15 cellular contexts compared by ENCODE assay signal in genomic region chr4:80407246-80407645, GRCh38.
DNase-seq lines count a peak whose midpoint lies in the region; ATAC-seq, FAIRE-seq and TF ChIP-seq lines count a peak whose summit lies in the region.
"Had no signal": no experiment of that assay in that cellular context is flagged by ENCODE, and none has a peak within 500 bp of the region (broad histone marks: within the 10 kb centered on the region; RNA-seq: fewer than 3 reads in every experiment).

No MANE protein-coding gene starts in this region.

- POLR2A ChIA-PET in MCF 10A (lab: Yijun Ruan, JAX), result no interaction called here

- no peak overlapping the region for H3K9ac ChIP-seq in mammary epithelial cell (ENCODE audit: insufficient read depth, low read length)

- ATAC-seq in right cardiac atrium, result peak; percentile 86 to 97
- ATAC-seq in upper lobe of right lung, result peak; percentile 30
- ATAC-seq in stimulated activated naive B cell treated with anti-CD40 and anti-IgM and Interleukin-4, amounts not matched to agents 10 μg/mL and 1 μg/mL and 100 μg/mL, for 72 hours (replicated peaks), result no peak
- ATAC-seq: lower lobe of right lung had no signal

- TF ChIP-seq CTCF in MCF 10A (IDR thresholded peaks at IDR 0.05; ENCODE audit: unreplicated experiment) (no peak), mammary epithelial cell (conservative IDR thresholded peaks at IDR 0.05 in 1 of 2, IDR thresholded peaks at IDR 0.05 in 1 of 2; ENCODE audit: extremely low read depth in 1 of 2, insufficient read depth in 1 of 2, low read depth in 1 of 2, low read length in 2 of 2) (no peak), upper lobe of right lung (IDR thresholded peaks at IDR 0.05) (no peak)

- FAIRE-seq in HTR-8/SVneo (lab: Jason Lieb, UNC), result no peak
- FAIRE-seq: D721Med had no signal

- no peaks in the 10 kb centered on the region for H3K36me3 ChIP-seq in mammary epithelial cell (ENCODE audit: insufficient read depth, low read length)
- no peaks in the 10 kb centered on the region for H3K36me3 ChIP-seq in upper lobe of right lung
- H3K36me3 ChIP-seq: lower lobe of right lung, spleen had no signal

- H3K4me1 ChIP-seq in mammary epithelial cell (ENCODE audit: insufficient read depth, low read length) (no peaks in the 10 kb centered on the region), right cardiac atrium (ENCODE audit: control insufficient read depth, insufficient read depth, low read length) (no peaks in the 10 kb centered on the region), upper lobe of right lung (no peaks in the 10 kb centered on the region)
- H3K4me1 ChIP-seq: lower lobe of right lung, spleen had no signal

- in situ Hi-C loops in mammary epithelial cell (cut with MboI; ENCODE audit: low sequenced_read_pairs in 2 of 2), result no loop called here

- intact Hi-C loops in MCF 10A (cut with micrococcal nuclease), result no loop called here
- intact Hi-C loops in mammary epithelial cell (cut with micrococcal nuclease), result no loop called here
- intact Hi-C loops in right cardiac atrium (cut with DNase I), result no loop called here
- intact Hi-C loops in upper lobe of right lung (cut with DNase I), result no loop called here

- no peaks in the 10 kb centered on the region for H3K9me3 Mint-ChIP-seq in MCF 10A (ENCODE audit: unreplicated experiment)
- H3K9me3 Mint-ChIP-seq in stimulated activated naive B cell treated with anti-CD40 and anti-IgM and Interleukin-4, amounts not matched to agents 10 μg/mL and 1 μg/mL and 100 μg/mL, for 72 hours, result no peaks in the 10 kb centered on the region
- H3K9me3 Mint-ChIP-seq: activated CD4-positive, alpha-beta memory T cell treated with anti-CD3 and anti-CD28 coated beads for 36 hours had no signal

- H2AFZ ChIP-seq in mammary epithelial cell (ENCODE audit: low read depth, low read length), result no peak overlapping the region

- H3K9me3 ChIP-seq in mammary epithelial cell (replicated peaks; ENCODE audit: insufficient read depth, low read length) (no peaks in the 10 kb centered on the region), right cardiac atrium (ENCODE audit: control insufficient read depth, low read length) (no peaks in the 10 kb centered on the region), upper lobe of right lung (no peaks in the 10 kb centered on the region)
- H3K9me3 ChIP-seq: lower lobe of right lung, spleen had no signal

- no peaks in the 10 kb centered on the region for H4K20me1 ChIP-seq in mammary epithelial cell (ENCODE audit: insufficient read depth, low read length)

- H3K27me3 ChIP-seq in mammary epithelial cell (ENCODE audit: insufficient read depth, low read length) (peaks cover 7% of the 10 kb centered on the region), right cardiac atrium (ENCODE audit: control insufficient read depth, insufficient read depth) (no peaks in the 10 kb centered on the region), upper lobe of right lung (no peaks in the 10 kb centered on the region)
- H3K27me3 ChIP-seq: spleen had no signal

- no peaks in the 10 kb centered on the region for H3K36me3 Mint-ChIP-seq in MCF 10A (ENCODE audit: insufficient read depth, unreplicated experiment)
- H3K36me3 Mint-ChIP-seq in stimulated activated naive B cell treated with anti-CD40 and anti-IgM and Interleukin-4, amounts not matched to agents 10 μg/mL and 1 μg/mL and 100 μg/mL, for 72 hours, result no peaks in the 10 kb centered on the region
- H3K36me3 Mint-ChIP-seq: activated CD4-positive, alpha-beta memory T cell treated with anti-CD3 and anti-CD28 coated beads for 36 hours had no signal

- 70% methylated on average over 3 of the region's 4 CpGs for WGBS in mammary epithelial cell (ENCODE audit: low coverage, missing lambda C conversion rate)
- 65% methylated on average over 4 of the region's 4 CpGs for WGBS in right cardiac atrium

- H3K27ac Mint-ChIP-seq in MCF 10A (ENCODE audit: low read depth, unreplicated experiment), result no peak overlapping the region
- H3K27ac Mint-ChIP-seq in stimulated activated naive B cell treated with anti-CD40 and anti-IgM and Interleukin-4, amounts not matched to agents 10 μg/mL and 1 μg/mL and 100 μg/mL, for 72 hours, result no peak overlapping the region
- H3K27ac Mint-ChIP-seq: activated CD4-positive, alpha-beta memory T cell treated with anti-CD3 and anti-CD28 coated beads for 36 hours had no signal

- H3K4me3 ChIP-seq in mammary epithelial cell (replicated peaks in 1 of 3; ENCODE audit: insufficient read depth in 1 of 3, low read depth in 2 of 3, low read length in 3 of 3) (no peak overlapping the region), right cardiac atrium (ENCODE audit: low read length) (no peak overlapping the region), upper lobe of right lung (no peak overlapping the region)
- H3K4me3 ChIP-seq: lower lobe of right lung, spleen had no signal

- CTCF ChIA-PET in MCF 10A (lab: Yijun Ruan, JAX), result interaction anchor here (1.0 kb wide), 1 partner anchor 12 kb away, joined by 3 read pairs; no protein-coding TSS in a partner anchor
- CTCF ChIA-PET in mammary epithelial cell (lab: Charles Lee; ENCODE audit: low non-redundant PET), result no interaction called here

- BruUV-seq in MCF 10A (replicated peaks; lab: Mats Ljungman, UMichigan) (no TSS peak), mammary epithelial cell (replicated peaks; lab: Mats Ljungman, UMichigan) (no TSS peak)

- H3K4me2 ChIP-seq in mammary epithelial cell (ENCODE audit: insufficient read depth, low read depth, low read length), result no peak overlapping the region

- H3K79me2 ChIP-seq in mammary epithelial cell (ENCODE audit: insufficient read depth, low read length), result no peaks in the 10 kb centered on the region

- DNase-seq in MCF 10A (ENCODE audit: unreplicated experiment) (peak; percentile 4), mammary epithelial cell (no peak), astrocyte of the hippocampus (ENCODE audit: low read depth, low spot score) (peak; percentile 80), right cardiac atrium (peak; percentile 63 to 85 (median 65)), upper lobe of right lung (no peak), HTR-8/SVneo (ENCODE audit: insufficient read length, low spot score) (no peak)
- DNase-seq in NK-92 treated with Interleukin-12 subunit alpha and Interleukin-12 subunit beta, amount 100 ng/mL, for 24 hours (lab: John Stamatoyannopoulos, UW), result no peak
- DNase-seq in stimulated activated naive B cell treated with anti-CD40 and anti-IgM and Interleukin-4, amounts not matched to agents 10 μg/mL and 1 μg/mL and 100 μg/mL, for 72 hours, result no peak
- DNase-seq: activated CD4-positive, alpha-beta memory T cell treated with anti-CD3 and anti-CD28 coated beads for 36 hours; lower lobe of right lung; NCI-H187; NCI-H526 treated with DMSO at 0.1 percent for 48 hours; spleen had no signal

- H3K27me3 Mint-ChIP-seq in MCF 10A (ENCODE audit: insufficient read depth, unreplicated experiment), result no peaks in the 10 kb centered on the region
- peaks cover 0 to 5% of the 10 kb centered on the region in 2 donors for H3K27me3 Mint-ChIP-seq in stimulated activated naive B cell treated with anti-CD40 and anti-IgM and Interleukin-4, amounts not matched to agents 10 μg/mL and 1 μg/mL and 100 μg/mL, for 72 hours

- H3K4me3 Mint-ChIP-seq in MCF 10A (ENCODE audit: unreplicated experiment), result no peak overlapping the region
- H3K4me3 Mint-ChIP-seq in stimulated activated naive B cell treated with anti-CD40 and anti-IgM and Interleukin-4, amounts not matched to agents 10 μg/mL and 1 μg/mL and 100 μg/mL, for 72 hours, result no peak overlapping the region
- H3K4me3 Mint-ChIP-seq: activated CD4-positive, alpha-beta memory T cell treated with anti-CD3 and anti-CD28 coated beads for 36 hours had no signal

- dilution Hi-C loops in mammary epithelial cell (cut with HindIII; ENCODE audit: low sequenced_read_pairs), result no loop called here

- H3K4me1 Mint-ChIP-seq in MCF 10A (ENCODE audit: insufficient read depth, unreplicated experiment), result no peaks in the 10 kb centered on the region
- H3K4me1 Mint-ChIP-seq in stimulated activated naive B cell treated with anti-CD40 and anti-IgM and Interleukin-4, amounts not matched to agents 10 μg/mL and 1 μg/mL and 100 μg/mL, for 72 hours, result no peaks in the 10 kb centered on the region

- H3K27ac ChIP-seq in mammary epithelial cell (ENCODE audit: insufficient read depth, low read depth, low read length) (no peak overlapping the region), right cardiac atrium (ENCODE audit: low read length) (no peak overlapping the region), upper lobe of right lung (no peak overlapping the region)
- H3K27ac ChIP-seq: 22Rv1, lower lobe of right lung, spleen had no signal

Comparison
In these comparisons a context has a peak if more than half of its experiments do, and no peak if none do; other contexts are left out.
1. DNase-seq: peak in MCF 10A (single experiment), astrocyte of the hippocampus (single experiment) and right cardiac atrium (3 of 3); none in mammary epithelial cell (single experiment), upper lobe of right lung (single experiment), NK-92 treated with Interleukin-12 subunit alpha and Interleukin-12 subunit beta, amount 100 ng/mL, for 24 hours (single experiment), stimulated activated naive B cell treated with anti-CD40 and anti-IgM and Interleukin-4, amounts not matched to agents 10 μg/mL and 1 μg/mL and 100 μg/mL, for 72 hours (single experiment) and HTR-8/SVneo (single experiment).
2. ATAC-seq: peak in right cardiac atrium (2 of 2) and upper lobe of right lung (single experiment); none in stimulated activated naive B cell treated with anti-CD40 and anti-IgM and Interleukin-4, amounts not matched to agents 10 μg/mL and 1 μg/mL and 100 μg/mL, for 72 hours (0 of 2).